In genomic region chr20:36805396-36805795, GRCh38 we compare ENCODE assay signal across 27 cellular contexts.
"Had no signal": no experiment of that assay in that cellular context is flagged by ENCODE, and none has a peak within 500 bp of the region (broad histone marks: within the 10 kb centered on the region; RNA-seq: fewer than 3 reads in every experiment).

No MANE protein-coding gene starts in this region.

- DNase-seq: hypothalamus; immature natural killer cell; kidney; left colon; left lung; lower lobe of right lung; mammary epithelial cell; mesenchymal stem cell; naive thymus-derived CD8-positive, alpha-beta T cell; pancreas; posterior cingulate gyrus; retina; small intestine; spleen; stimulated activated CD4-positive, alpha-beta T cell treated with anti-CD3 and anti-CD28 coated beads, Interleukin-4, amount 100 ng/mL, for 24 hours; stimulated activated naive CD4-positive, alpha-beta T cell; tibial artery; trophoblast cell; upper lobe of right lung had no signal

- H3K27ac Mint-ChIP-seq: immature natural killer cell; naive thymus-derived CD8-positive, alpha-beta T cell; nephron; stimulated activated effector memory CD8-positive, alpha-beta T cell treated with anti-CD3 and anti-CD28 coated beads, Interleukin-12 subunit alpha, Interleukin-12 subunit beta, amount 100 ng/mL, for 72 hours; stimulated activated naive CD8-positive, alpha-beta T cell treated with anti-CD3 and anti-CD28 coated beads, Interleukin-15, Interleukin-2, amounts not matched to agents 100 ng/mL and 50 ng/mL, for 24 hours had no signal

- H3K27me3 ChIP-seq: left lung, pancreas, spleen, suprapubic skin, tibial artery, upper lobe of right lung had no signal

- H3K9me3 Mint-ChIP-seq: immature natural killer cell; naive thymus-derived CD8-positive, alpha-beta T cell; nephron; stimulated activated effector memory CD8-positive, alpha-beta T cell treated with anti-CD3 and anti-CD28 coated beads, Interleukin-12 subunit alpha, Interleukin-12 subunit beta, amount 100 ng/mL, for 72 hours; stimulated activated naive CD8-positive, alpha-beta T cell treated with anti-CD3 and anti-CD28 coated beads, Interleukin-15, Interleukin-2, amounts not matched to agents 100 ng/mL and 50 ng/mL, for 24 hours had no signal

- H3K4me1 Mint-ChIP-seq: immature natural killer cell, nephron had no signal

- H3K4me3 ChIP-seq: left lung, lower lobe of right lung, pancreas, prostate gland, spleen, suprapubic skin, thoracic aorta, tibial artery, upper lobe of right lung had no signal

- H3K27ac ChIP-seq: left lung, lower lobe of right lung, pancreas, prostate gland, spleen, suprapubic skin, thoracic aorta, tibial artery, upper lobe of right lung had no signal

- ATAC-seq: left colon; left lung; lower lobe of right lung; naive thymus-derived CD8-positive, alpha-beta T cell; pancreas; right cardiac atrium; sciatic nerve; stimulated activated effector memory CD8-positive, alpha-beta T cell treated with anti-CD3 and anti-CD28 coated beads, Interleukin-12 subunit alpha, Interleukin-12 subunit beta, amount 100 ng/mL, for 72 hours; upper lobe of right lung had no signal

- H3K9me3 ChIP-seq: left lung, lower lobe of right lung, pancreas, prostate gland, spleen, suprapubic skin, thoracic aorta, tibial artery, upper lobe of right lung had no signal

- H3K4me3 Mint-ChIP-seq: immature natural killer cell; naive thymus-derived CD8-positive, alpha-beta T cell; nephron; stimulated activated effector memory CD8-positive, alpha-beta T cell treated with anti-CD3 and anti-CD28 coated beads, Interleukin-12 subunit alpha, Interleukin-12 subunit beta, amount 100 ng/mL, for 72 hours; stimulated activated naive CD8-positive, alpha-beta T cell treated with anti-CD3 and anti-CD28 coated beads, Interleukin-15, Interleukin-2, amounts not matched to agents 100 ng/mL and 50 ng/mL, for 24 hours had no signal

- H3K4me1 ChIP-seq: lower lobe of right lung, pancreas, prostate gland, upper lobe of right lung had no signal

- H3K27me3 Mint-ChIP-seq: naive thymus-derived CD8-positive, alpha-beta T cell; stimulated activated naive CD8-positive, alpha-beta T cell treated with anti-CD3 and anti-CD28 coated beads, Interleukin-15, Interleukin-2, amounts not matched to agents 100 ng/mL and 50 ng/mL, for 24 hours had no signal
